In the genomic region with DNA sequence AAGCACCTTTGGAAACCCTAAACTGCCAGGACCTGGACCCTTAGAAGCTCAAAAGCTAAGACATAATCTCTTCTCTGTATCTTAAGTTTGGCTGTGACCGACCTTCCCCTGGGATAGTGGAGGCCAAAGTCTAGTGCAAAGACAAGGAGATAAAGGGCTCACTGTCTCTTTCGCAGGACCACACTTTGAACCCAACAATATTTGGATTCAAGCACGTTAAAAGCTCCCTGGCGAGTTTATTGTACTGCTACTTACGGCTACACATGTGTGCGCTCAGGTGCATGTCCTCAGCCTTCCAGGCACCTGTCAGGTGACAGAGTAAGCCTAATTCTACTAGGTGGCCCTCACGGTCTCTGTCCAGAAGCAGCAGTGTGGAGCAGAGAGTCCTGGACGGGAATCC, we compare ENCODE assay signal across 32 cellular contexts. TPM values are rescaled to one million over a fixed set of nuclear protein-coding genes. Genes with fewer than 3 reads are reported as not detected.
"Had no signal": no experiment of that assay in that cellular context is flagged by ENCODE, and none has a peak within 500 bp of the region (broad histone marks: within the 10 kb centered on the region; RNA-seq: fewer than 3 reads in every experiment).

No MANE protein-coding gene starts in this region.

- H3K27me3 ChIP-seq: stomach, suprapubic skin, testis, thyroid gland, tibial artery, transverse colon, upper lobe of left lung, upper lobe of right lung, uterus, vagina had no signal

- H3K9me3 Mint-ChIP-seq: stimulated activated effector memory CD8-positive, alpha-beta T cell treated with anti-CD3 and anti-CD28 coated beads, Interleukin-12 subunit alpha, Interleukin-12 subunit beta, amount 100 ng/mL, for 72 hours; stimulated activated memory B cell treated with anti-CD40 and anti-IgM and Interleukin-4, amounts not matched to agents 10 μg/mL and 1 μg/mL and 100 μg/mL, for 72 hours; stimulated activated naive B cell treated with anti-CD40 and anti-IgM and Interleukin-4, amounts not matched to agents 10 μg/mL and 1 μg/mL and 100 μg/mL, for 72 hours; stimulated activated naive CD8-positive, alpha-beta T cell treated with anti-CD3 and anti-CD28 coated beads, Interleukin-15, amount 100 ng/mL, for 72 hours; stimulated activated naive CD8-positive, alpha-beta T cell treated with anti-CD3 and anti-CD28 coated beads, Interleukin-15, Interleukin-2, amounts not matched to agents 100 ng/mL and 50 ng/mL, for 24 hours; type B pancreatic cell had no signal

- H3K4me1 Mint-ChIP-seq: stimulated activated effector memory CD8-positive, alpha-beta T cell treated with anti-CD3 and anti-CD28 coated beads, Interleukin-12 subunit alpha, Interleukin-12 subunit beta, amount 100 ng/mL, for 72 hours; stimulated activated memory B cell treated with anti-CD40 and anti-IgM and Interleukin-4, amounts not matched to agents 10 μg/mL and 1 μg/mL and 100 μg/mL, for 72 hours; stimulated activated naive B cell treated with anti-CD40 and anti-IgM and Interleukin-4, amounts not matched to agents 10 μg/mL and 1 μg/mL and 100 μg/mL, for 72 hours; stimulated activated naive CD8-positive, alpha-beta T cell treated with anti-CD3 and anti-CD28 coated beads, Interleukin-15, amount 100 ng/mL, for 72 hours had no signal

- H3K4me1 ChIP-seq: stomach, suprapubic skin, testis, thyroid gland, tibial artery, transverse colon, upper lobe of left lung, upper lobe of right lung, uterus, vagina had no signal

- DNase-seq: stimulated activated CD4-positive, alpha-beta T cell treated with anti-CD3 and anti-CD28 coated beads, Interleukin-2, amount 100 ng/mL, for 48 hours; stimulated activated CD4-positive, alpha-beta T cell treated with anti-CD3 and anti-CD28 coated beads, Interleukin-4, amount 100 ng/mL, for 1 hour; stimulated activated CD4-positive, alpha-beta T cell treated with anti-CD3 and anti-CD28 coated beads, Interleukin-4, amount 100 ng/mL, for 24 hours; stimulated activated CD4-positive, alpha-beta T cell treated with anti-CD3 and anti-CD28 coated beads, Interleukin-4, amount 100 ng/mL, for 4 hours; stimulated activated CD8-positive, alpha-beta memory T cell treated with anti-CD3 and anti-CD28 coated beads, Interleukin-4, amount 100 ng/mL, for 48 hours; stimulated activated naive B cell treated with anti-CD40 and anti-IgM and Interleukin-4, amounts not matched to agents 10 μg/mL and 1 μg/mL and 100 μg/mL, for 72 hours; stimulated activated naive CD4-positive, alpha-beta T cell; stimulated activated naive CD4-positive, alpha-beta T cell treated with Interleukin-2 at 50 U/mL for 16 hours; stimulated activated naive CD8-positive, alpha-beta T cell treated with anti-CD3 and anti-CD28 coated beads, Interleukin-15, amount 100 ng/mL, for 72 hours; stimulated activated naive CD8-positive, alpha-beta T cell treated with anti-CD3 and anti-CD28 coated beads, Interleukin-15, Interleukin-2, amounts not matched to agents 100 U/mL and 50 U/mL, for 24 hours; stomach; substantia nigra; testis; thyroid gland; tibial artery; transverse colon; trophoblast cell; upper lobe of left lung; upper lobe of right lung; uterus had no signal

- FAIRE-seq: urothelium cell line had no signal

- H3K27ac ChIP-seq: stomach, suprapubic skin, testis, thoracic aorta, thyroid gland, tibial artery, transverse colon, upper lobe of left lung, upper lobe of right lung, uterus, vagina had no signal

- H3K36me3 ChIP-seq: transverse colon, upper lobe of left lung, upper lobe of right lung, uterus had no signal

- H3K4me3 ChIP-seq: stomach, suprapubic skin, testis, thoracic aorta, thyroid gland, tibial artery, transverse colon, upper lobe of left lung, upper lobe of right lung, uterus, vagina had no signal

- ATAC-seq: stimulated activated effector memory CD8-positive, alpha-beta T cell treated with anti-CD3 and anti-CD28 coated beads, Interleukin-12 subunit alpha, Interleukin-12 subunit beta, amount 100 ng/mL, for 72 hours; stimulated activated memory B cell treated with anti-CD40 and anti-IgM and Interleukin-4, amounts not matched to agents 10 μg/mL and 1 μg/mL and 100 μg/mL, for 72 hours; stimulated activated naive B cell treated with anti-CD40 and anti-IgM and Interleukin-4, amounts not matched to agents 10 μg/mL and 1 μg/mL and 100 μg/mL, for 72 hours; stimulated activated naive CD8-positive, alpha-beta T cell treated with anti-CD3 and anti-CD28 coated beads, Interleukin-15, amount 100 ng/mL, for 72 hours; stimulated activated naive CD8-positive, alpha-beta T cell treated with anti-CD3 and anti-CD28 coated beads, Interleukin-15, Interleukin-2, amounts not matched to agents 100 U/mL and 50 U/mL, for 24 hours; upper lobe of right lung had no signal

- H3K9me3 ChIP-seq: stomach, suprapubic skin, testis, thoracic aorta, thyroid gland, tibial artery, transverse colon, upper lobe of left lung, upper lobe of right lung, uterus, vagina had no signal

- H3K36me3 Mint-ChIP-seq: stimulated activated effector memory CD8-positive, alpha-beta T cell treated with anti-CD3 and anti-CD28 coated beads, Interleukin-12 subunit alpha, Interleukin-12 subunit beta, amount 100 ng/mL, for 72 hours; stimulated activated memory B cell treated with anti-CD40 and anti-IgM and Interleukin-4, amounts not matched to agents 10 μg/mL and 1 μg/mL and 100 μg/mL, for 72 hours; stimulated activated naive B cell treated with anti-CD40 and anti-IgM and Interleukin-4, amounts not matched to agents 10 μg/mL and 1 μg/mL and 100 μg/mL, for 72 hours; type B pancreatic cell had no signal

- H3K27me3 Mint-ChIP-seq: stimulated activated memory B cell treated with anti-CD40 and anti-IgM and Interleukin-4, amounts not matched to agents 10 μg/mL and 1 μg/mL and 100 μg/mL, for 72 hours; stimulated activated naive B cell treated with anti-CD40 and anti-IgM and Interleukin-4, amounts not matched to agents 10 μg/mL and 1 μg/mL and 100 μg/mL, for 72 hours had no signal

- H3K4me3 Mint-ChIP-seq: stimulated activated effector memory CD8-positive, alpha-beta T cell treated with anti-CD3 and anti-CD28 coated beads, Interleukin-12 subunit alpha, Interleukin-12 subunit beta, amount 100 ng/mL, for 72 hours; stimulated activated memory B cell treated with anti-CD40 and anti-IgM and Interleukin-4, amounts not matched to agents 10 μg/mL and 1 μg/mL and 100 μg/mL, for 72 hours; stimulated activated naive B cell treated with anti-CD40 and anti-IgM and Interleukin-4, amounts not matched to agents 10 μg/mL and 1 μg/mL and 100 μg/mL, for 72 hours; stimulated activated naive CD8-positive, alpha-beta T cell treated with anti-CD3 and anti-CD28 coated beads, Interleukin-15, amount 100 ng/mL, for 72 hours; stimulated activated naive CD8-positive, alpha-beta T cell treated with anti-CD3 and anti-CD28 coated beads, Interleukin-15, Interleukin-2, amounts not matched to agents 100 ng/mL and 50 ng/mL, for 24 hours; type B pancreatic cell had no signal

- H3K27ac Mint-ChIP-seq: stimulated activated effector memory CD8-positive, alpha-beta T cell treated with anti-CD3 and anti-CD28 coated beads, Interleukin-12 subunit alpha, Interleukin-12 subunit beta, amount 100 ng/mL, for 72 hours; stimulated activated memory B cell treated with anti-CD40 and anti-IgM and Interleukin-4, amounts not matched to agents 10 μg/mL and 1 μg/mL and 100 μg/mL, for 72 hours; stimulated activated naive B cell treated with anti-CD40 and anti-IgM and Interleukin-4, amounts not matched to agents 10 μg/mL and 1 μg/mL and 100 μg/mL, for 72 hours; stimulated activated naive CD8-positive, alpha-beta T cell treated with anti-CD3 and anti-CD28 coated beads, Interleukin-15, Interleukin-2, amounts not matched to agents 100 ng/mL and 50 ng/mL, for 24 hours; type B pancreatic cell had no signal

RNA-seq across cellular contexts. Expression of a gene that starts 55.9 kb away (rescaled TPM):
- total RNA-seq: subcutaneous adipose tissue, suprapubic skin, temporal lobe, thyroid gland, upper lobe of right lung, ureter, urinary bladder, uterus, vagina had no signal
